ENCODE assay signal across 8 cellular contexts in genomic region chr3:125990253-125990970, GRCh38.
DNase-seq lines count a peak whose midpoint lies in the region; ATAC-seq and TF ChIP-seq lines count a peak whose summit lies in the region.

No MANE protein-coding gene starts in this region.

- peak overlapping the region; percentile 79 for H3K4me3 ChIP-seq in DOHH2 (ENCODE audit: low read length)
- H3K4me3 ChIP-seq in HFF-Myc (replicated peaks; ENCODE audit: low read depth, low read length) = peak overlapping the region; percentile 48
- H3K4me3 ChIP-seq in WI38 (ENCODE audit: low read depth, low read length) = peak overlapping the region; percentile 86

- no peak for DNase-seq in HFF-Myc (ENCODE audit: extremely low read depth, low read depth)
- peak; percentile 88 to 90 for DNase-seq in NCI-H2081 (lab: John Stamatoyannopoulos, UW)
- peak in 58 of 61 donors; percentile 10 to 94 (median 74) for DNase-seq in caudate nucleus (lab: John Stamatoyannopoulos, UW)
- DNase-seq in iris pigment epithelial cell (ENCODE audit: low read depth) = peak; percentile 93
- DNase-seq in stimulated activated CD4-positive, alpha-beta T cell treated with anti-CD3 and anti-CD28 coated beads, Interleukin-12 subunit alpha, Interleukin-12 subunit beta, amount 100 ng/mL, for 48 hours (ENCODE audit: low read depth in 2 of 3, low spot score in 1 of 3) = peak; percentile 32 to 67 (median 53)

- peaks cover 29% of the 10 kb centered on the region for H3K4me1 ChIP-seq in DOHH2 (ENCODE audit: control insufficient read depth, low read length)

- no peaks in the 10 kb centered on the region for H3K9me3 ChIP-seq in DOHH2 (ENCODE audit: control insufficient read depth, insufficient read depth, low read length)

- H4K20me1 ChIP-seq in DOHH2 (ENCODE audit: control insufficient read depth, insufficient read depth, low read depth, low read length) = no peaks in the 10 kb centered on the region

- peaks cover 24% of the 10 kb centered on the region for H3K79me2 ChIP-seq in DOHH2 (ENCODE audit: control insufficient read depth, low read length)

- no peak for TF ChIP-seq POLR2A in GM18505 (IDR thresholded peaks at IDR 0.05; ENCODE audit: borderline replicate concordance, extremely low read depth, insufficient read depth, insufficient read length)

- H3K4me2 ChIP-seq in DOHH2 (ENCODE audit: low read length) = peak overlapping the region; percentile 74

- no peak for ATAC-seq in GM18505 (IDR thresholded peaks at IDR 0.05; ENCODE audit: unreplicated experiment)

- no peak for TF ChIP-seq CTCF in DOHH2 (IDR thresholded peaks at IDR 0.05; ENCODE audit: low read depth, low read length, poor library complexity, severe bottlenecking)
- TF ChIP-seq CTCF in HFF-Myc (IDR thresholded peaks at IDR 0.05; ENCODE audit: low read depth, low read length, missing control alignments) = no peak
- TF ChIP-seq CTCF in WI38 (IDR thresholded peaks at IDR 0.05; ENCODE audit: low read depth, low read length) = no peak

- H3K36me3 ChIP-seq in DOHH2 (ENCODE audit: control insufficient read depth, low read length) = no peaks in the 10 kb centered on the region

- H3K27ac ChIP-seq in DOHH2 (ENCODE audit: low read depth, low read length) = peak overlapping the region; percentile 56
- H3K27ac ChIP-seq in caudate nucleus (ENCODE audit: low read depth, low read length) = no peak overlapping the region

- H3K9me2 ChIP-seq in DOHH2 (replicated peaks; ENCODE audit: control insufficient read depth, low read length) = no peaks in the 10 kb centered on the region

- no peaks in the 10 kb centered on the region for H3K27me3 ChIP-seq in DOHH2 (ENCODE audit: control insufficient read depth, low read length)

- H3F3A ChIP-seq in DOHH2 (ENCODE audit: control insufficient read depth, insufficient read depth) = no peaks in the 10 kb centered on the region
